Comparison of ENCODE assay signal across 22 cellular contexts in the genomic region with DNA sequence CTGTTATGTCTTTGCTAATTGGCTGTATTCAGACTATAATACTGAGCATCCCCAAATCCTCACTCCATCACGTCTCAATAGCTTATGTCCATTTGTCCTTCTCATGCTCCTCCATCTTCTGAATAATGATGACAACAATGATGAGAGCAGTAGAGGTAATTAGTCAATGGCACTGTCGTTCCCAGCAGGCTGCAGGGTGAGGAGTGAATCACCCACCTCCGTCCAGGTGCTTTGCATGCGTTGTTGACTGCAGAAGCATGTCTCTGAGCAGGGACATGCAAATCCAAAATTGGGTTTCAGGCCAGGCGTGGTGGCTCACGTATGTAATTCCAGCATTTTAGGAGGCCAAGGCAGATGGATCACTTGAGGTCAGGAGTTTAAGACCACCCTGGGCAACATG.
DNase-seq lines count a peak whose midpoint lies in the region; ATAC-seq, FAIRE-seq and TF ChIP-seq lines count a peak whose summit lies in the region.
"Had no signal": no experiment of that assay in that cellular context is flagged by ENCODE, and none has a peak within 500 bp of the region (broad histone marks: within the 10 kb centered on the region; RNA-seq: fewer than 3 reads in every experiment).

No MANE protein-coding gene starts in this region.

- intact Hi-C loops in psoas muscle (cut with DNase I) = no loop called here

- 62 to 73% (median 73%) methylated on average over 6 of the region's 6 CpGs for WGBS in psoas muscle, 3 donors

- FAIRE-seq in bronchial epithelial cell (lab: Jason Lieb, UNC) = no peak
- peak; percentile 93 for FAIRE-seq in urothelium cell line (lab: Jason Lieb, UNC)
- FAIRE-seq: A204.1, GM12878, GM19239 had no signal

- H3K4me1 ChIP-seq in foreskin keratinocyte (no peaks in the 10 kb centered on the region), psoas muscle (peaks cover 5% of the 10 kb centered on the region)
- H3K4me1 ChIP-seq: BE2C, HAP-1 had no signal

- DNase-seq in NCI-H526 treated with DMSO at 0.1 percent for 48 hours (lab: John Stamatoyannopoulos, UW) = peak; percentile 19
- peak; percentile 8 for DNase-seq in bronchial epithelial cell (ENCODE audit: low read depth)
- DNase-seq in foreskin keratinocyte = peak; percentile 45 to 63
- DNase-seq in urothelium cell line (ENCODE audit: low spot score) = no peak
- no peak for DNase-seq in psoas muscle
- DNase-seq in SHP77 treated with DMSO at 0.1 percent for 48 hours (lab: John Stamatoyannopoulos, UW) = no peak
- DNase-seq: ACHN; BE2C; C1 segment of cervical spinal cord; CD4-positive, CD25-positive, alpha-beta regulatory T cell; CD8-positive, alpha-beta memory T cell; COR-L47; DMS 273 treated with DMSO at 0.1 percent for 48 hours; DMS53; DND-41; EL had no signal

- TF ChIP-seq CTCF in bronchial epithelial cell (IDR thresholded peaks at IDR 0.05; ENCODE audit: insufficient read depth, low read length, severe bottlenecking) (no peak), foreskin keratinocyte (conservative IDR thresholded peaks at IDR 0.05) (no peak), psoas muscle (IDR thresholded peaks at IDR 0.05) (no peak)

- peak; percentile 87 for ATAC-seq in foreskin keratinocyte
- ATAC-seq in GM18498 (IDR thresholded peaks at IDR 0.05; ENCODE audit: unreplicated experiment) = no peak
- no peak for ATAC-seq in psoas muscle
- ATAC-seq: GM12878 had no signal

- no peaks in the 10 kb centered on the region for H3K36me3 ChIP-seq in bronchial epithelial cell (ENCODE audit: control insufficient read depth, insufficient read depth, low read length)
- no peaks in the 10 kb centered on the region for H3K36me3 ChIP-seq in psoas muscle (ENCODE audit: insufficient read depth in 1 of 2, low read depth in 1 of 2)
- H3K36me3 ChIP-seq: BE2C, HAP-1 had no signal

- H3K9me3 ChIP-seq in psoas muscle = no peaks in the 10 kb centered on the region
- H3K9me3 ChIP-seq: BE2C, HAP-1 had no signal

- H3K4me3 ChIP-seq in bronchial epithelial cell (ENCODE audit: low read depth, low read length) (no peak overlapping the region), psoas muscle (no peak overlapping the region)
- H3K4me3 ChIP-seq: GM12878, GM23248, HAP-1 had no signal

- no peak overlapping the region for H3K27ac ChIP-seq in foreskin keratinocyte
- H3K27ac ChIP-seq in psoas muscle = no peak overlapping the region
- H3K27ac ChIP-seq: GM23248 had no signal

- no peaks in the 10 kb centered on the region for H3K27me3 ChIP-seq in bronchial epithelial cell (ENCODE audit: control insufficient read depth, insufficient read depth, low read length)
- H3K27me3 ChIP-seq in foreskin keratinocyte = no peaks in the 10 kb centered on the region
- no peaks in the 10 kb centered on the region for H3K27me3 ChIP-seq in psoas muscle (ENCODE audit: insufficient read depth in 3 of 3, low read length in 2 of 3)
- H3K27me3 ChIP-seq: BE2C had no signal

Comparison
In these comparisons a context has a peak if more than half of its experiments do, and no peak if none do; other contexts are left out.
1. DNase-seq: peak in NCI-H526 treated with DMSO at 0.1 percent for 48 hours (single experiment), bronchial epithelial cell (single experiment) and foreskin keratinocyte (2 of 2); none in urothelium cell line (single experiment), psoas muscle (0 of 2) and SHP77 treated with DMSO at 0.1 percent for 48 hours (single experiment).